In the genomic region with DNA sequence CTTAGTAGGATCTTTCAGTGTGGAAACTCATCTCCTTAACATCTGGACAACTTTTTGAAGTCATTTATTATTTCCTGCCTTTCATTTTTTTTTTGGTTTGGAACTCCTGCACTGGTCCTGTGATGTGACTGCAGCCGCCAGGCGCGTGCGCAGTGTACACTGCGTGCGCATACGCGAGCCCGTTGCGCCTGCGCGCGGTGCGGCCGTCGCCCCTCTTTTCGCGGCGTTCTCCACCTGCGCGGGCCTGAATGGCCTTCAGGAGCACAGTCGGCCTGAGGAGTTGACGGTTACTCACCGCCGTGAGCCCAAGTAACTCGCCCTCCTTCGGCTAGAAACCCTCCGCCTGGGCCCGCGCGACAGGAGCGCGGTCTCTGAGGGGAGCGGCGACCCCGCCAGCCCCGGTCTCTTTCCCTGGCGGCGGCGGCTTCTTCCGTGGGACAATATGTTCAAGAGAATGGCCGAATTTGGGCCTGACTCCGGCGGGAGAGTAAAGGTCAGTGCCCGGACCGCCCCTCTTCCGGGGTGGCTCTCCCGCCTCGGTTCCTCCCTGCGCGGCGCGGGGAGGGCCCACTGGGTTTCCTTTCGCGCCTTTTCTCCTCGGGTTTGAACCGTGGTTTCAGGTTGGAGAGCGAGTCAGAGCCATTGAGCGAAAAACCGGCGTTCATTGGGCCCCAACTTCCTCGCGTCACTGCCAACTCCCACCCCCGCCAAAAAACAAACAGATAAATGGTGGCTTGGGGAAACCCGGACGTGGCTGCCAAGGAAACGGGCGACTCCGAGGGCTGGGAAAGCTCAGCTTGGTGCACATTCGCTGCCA, we compare ENCODE assay signal across 8 cellular contexts. TPM values are rescaled to one million over a fixed set of nuclear protein-coding genes. Genes with fewer than 3 reads are reported as not detected.
DNase-seq lines count a peak whose midpoint lies in the region; ATAC-seq and TF ChIP-seq lines count a peak whose summit lies in the region.

A gene (plus strand): TSS at position 213 of the 817 bp plus-strand sequence. CDS start 230 bp downstream, at position 443.

- peak in 1 of 2 donors; percentile 68 for TF ChIP-seq POLR2A in adrenal gland (IDR thresholded peaks at IDR 0.05)

- peaks cover 0 to 5% of the 10 kb centered on the region in 2 donors for H3K36me3 ChIP-seq in adrenal gland (replicated peaks in 1 of 2)

- H3K4me3 Mint-ChIP-seq in T-cell (peak within 1 kb of the TSS; percentile 82 to 89 (median 88)), progenitor cell of endocrine pancreas (ENCODE audit: low read depth) (peak within 1 kb of the TSS; percentile 91)

- peaks cover under 1% of the 10 kb centered on the region in 2 donors for H3K27me3 Mint-ChIP-seq in T-cell
- H3K27me3 Mint-ChIP-seq in progenitor cell of endocrine pancreas = no peaks in the 10 kb centered on the region

- no peaks in the 10 kb centered on the region for H3K9me3 ChIP-seq in adrenal gland (replicated peaks in 1 of 3)

- POLR2A ChIA-PET in T-cell (lab: Charles Lee) = interaction anchor here in 1 of 2 donors (1.0 to 2.2 kb wide), 2 partner anchors 29 to 211 kb away, joined by 3 to 8 read pairs; no protein-coding TSS in a partner anchor

- 0% methylated on average over 15 to 70 of the region's 70 CpGs for WGBS in adrenal gland, 4 donors

- peak; percentile 92 for DNase-seq in NCI-H1436 (lab: John Stamatoyannopoulos, UW)
- DNase-seq in T-cell = peak; percentile 59 to 90 (median 83)
- peak; percentile 84 to 95 (median 89) for DNase-seq in adrenal gland
- peak; percentile 89 for DNase-seq in left cardiac atrium
- DNase-seq in progenitor cell of endocrine pancreas (ENCODE audit: low spot score, unreplicated experiment) = peak; percentile 79
- DNase-seq in ureter (ENCODE audit: low spot score) = peak; percentile 86

- intact Hi-C loops in adrenal gland (cut with DNase I) (loop anchor here in 1 of 2 donors (5.0 kb wide), 1 partner anchor 218 kb away; no protein-coding TSS in a partner anchor), left cardiac atrium (cut with DNase I) (no loop called here)

- H3K9me3 Mint-ChIP-seq in T-cell = no peaks in the 10 kb centered on the region
- no peaks in the 10 kb centered on the region for H3K9me3 Mint-ChIP-seq in progenitor cell of endocrine pancreas (ENCODE audit: low read depth)

- H3K4me3 ChIP-seq in GM12875 (ENCODE audit: low read depth, low read length) (peak within 1 kb of the TSS; percentile 95), adrenal gland (peak within 1 kb of the TSS; percentile 35 to 91 (median 70))

- peaks cover 26 to 38% (median 27%) of the 10 kb centered on the region in 3 donors for H3K4me1 Mint-ChIP-seq in T-cell
- H3K4me1 Mint-ChIP-seq in progenitor cell of endocrine pancreas (ENCODE audit: low read depth) = peaks cover 16% of the 10 kb centered on the region

- H3K27ac ChIP-seq in adrenal gland = peak within 1 kb of the TSS; percentile 77 to 98 (median 93)

- H3K36me3 Mint-ChIP-seq in T-cell = peaks cover 4% of the 10 kb centered on the region
- peaks cover 8% of the 10 kb centered on the region for H3K36me3 Mint-ChIP-seq in progenitor cell of endocrine pancreas (ENCODE audit: insufficient read depth)

- H3K4me1 ChIP-seq in adrenal gland (replicated peaks in 1 of 2) = peaks cover 7 to 19% of the 10 kb centered on the region in 2 donors

- ATAC-seq in HG02798 (IDR thresholded peaks at IDR 0.05; ENCODE audit: poor library complexity, unreplicated experiment) (peak; percentile 87), T-cell (replicated peaks in 1 of 4) (peak; percentile 85 to 90 (median 90)), left cardiac atrium (peak; percentile 98)

- TF ChIP-seq CTCF in GM12875 (IDR thresholded peaks at IDR 0.05; ENCODE audit: borderline replicate concordance, insufficient read depth, low read depth, low read length) (no peak), adrenal gland (IDR thresholded peaks at IDR 0.05) (peak in 1 of 6 experiments; percentile 14), progenitor cell of endocrine pancreas (IDR thresholded peaks at IDR 0.05; ENCODE audit: unreplicated experiment) (no peak)

- peak within 1 kb of the TSS; percentile 82 to 87 for H3K27ac Mint-ChIP-seq in T-cell
- peak within 1 kb of the TSS; percentile 87 for H3K27ac Mint-ChIP-seq in progenitor cell of endocrine pancreas

- CTCF ChIA-PET in T-cell (lab: Charles Lee) = interaction anchor here in 1 of 2 donors (0.7 to 3.9 kb wide), 2 partner anchors 67 to 210 kb away, joined by 4 to 94 read pairs; no protein-coding TSS in a partner anchor

- no peaks in the 10 kb centered on the region for H3K27me3 ChIP-seq in adrenal gland

RNA-seq across cellular contexts. Expression of the gene that starts here (rescaled TPM):
- total RNA-seq in T-cell (10 to 100 TPM; 16.3 to 29.6 (median 21.5) TPM), adrenal gland (10 to 100 TPM in 7 of 8 donors, 1 to 10 TPM in 1; 5.6 to 57.9 (median 21.5) TPM), left cardiac atrium (1 to 10 TPM; 7.2 to 9.8 TPM), progenitor cell of endocrine pancreas (31.3 and 32.7 TPM in 2 replicates), ureter (12.5 TPM)
- polyA plus RNA-seq in adrenal gland = 10 to 100 TPM in 1 of 3 donors, 1 to 10 TPM in 2; 7.2 to 13.5 (median 9.3) TPM

Comparison
In these comparisons a context has a peak if more than half of its experiments do, and no peak if none do; other contexts are left out.
1. Peak in every context shown above with its lines: DNase-seq, ATAC-seq, H3K4me3 ChIP-seq and H3K27ac ChIP-seq.